ENCODE assay signal across 29 cellular contexts in the genomic region with DNA sequence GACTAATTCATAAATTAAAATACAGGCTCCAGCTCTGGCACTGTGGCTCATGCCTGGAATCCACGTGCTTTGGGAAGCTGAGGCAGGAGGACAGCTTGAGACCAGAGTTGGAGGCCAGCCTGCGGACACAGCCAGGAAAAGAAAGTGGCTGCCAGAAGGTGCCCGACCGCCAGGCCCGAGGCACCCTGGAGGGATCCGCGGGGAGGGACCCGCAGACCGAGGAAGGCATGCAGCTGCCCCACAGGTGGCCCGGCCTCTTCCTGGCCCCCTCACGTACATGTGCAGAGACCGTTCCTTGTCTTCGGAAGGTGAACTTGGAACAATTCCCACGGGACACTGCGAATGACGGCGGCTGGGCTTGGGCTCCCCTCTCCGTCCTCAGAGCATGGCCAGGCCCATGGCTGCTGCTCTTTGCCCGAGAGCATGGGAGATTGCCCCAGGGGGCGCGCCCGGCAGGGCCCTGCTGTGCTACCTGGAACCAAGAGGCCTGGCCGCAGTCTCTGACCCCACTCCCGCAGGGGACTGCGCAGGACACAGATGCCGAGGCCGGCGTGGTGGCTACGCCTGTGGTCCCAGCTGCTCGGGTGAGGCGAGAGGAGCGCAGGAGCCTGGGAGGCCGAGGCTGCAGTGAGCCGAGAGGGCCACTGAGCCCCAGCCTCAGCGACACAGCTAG.
"Had no signal": no experiment of that assay in that cellular context is flagged by ENCODE, and none has a peak within 500 bp of the region (broad histone marks: within the 10 kb centered on the region; RNA-seq: fewer than 3 reads in every experiment).

No MANE protein-coding gene starts in this region.

- H3K27ac ChIP-seq: epithelial cell of prostate, esophagus squamous epithelium, hepatocyte, pancreas, psoas muscle, uterus had no signal

- H3K4me1 ChIP-seq: esophagus squamous epithelium, pancreas, psoas muscle, uterus had no signal

- H3K4me1 Mint-ChIP-seq: activated B cell treated with CpG ODN at 0.5 μM for 24 hours; central memory CD8-positive, alpha-beta T cell; naive thymus-derived CD4-positive, alpha-beta T cell had no signal

- DNase-seq: activated B cell treated with CpG ODN at 0.5 μM for 24 hours; activated CD4-positive, alpha-beta T cell treated with anti-CD3 and anti-CD28 coated beads, Interleukin-2, amount 50 U/mL, for 4 hours; activated effector memory CD4-positive, alpha-beta T cell treated with Interleukin-2 at 50 U/mL for 16 hours; activated naive CD4-positive, alpha-beta T cell treated with Interleukin-2 at 50 U/mL for 16 hours; activated T-cell treated with anti-CD3 and anti-CD28 coated beads for 4 hours; activated T-cell treated with anti-CD3 and anti-CD28 coated beads, Interleukin-2, amount 50 U/mL, for 72 hours; anterior cingulate cortex; effector CD4-positive, alpha-beta T cell; esophagus squamous epithelium; left cardiac atrium; left ventricle myocardium superior; naive thymus-derived CD4-positive, alpha-beta T cell; nucleus accumbens; stimulated activated CD4-positive, alpha-beta T cell treated with anti-CD3 and anti-CD28 coated beads, Interleukin-2, amount 100 ng/mL, for 48 hours; substantia nigra; T-helper 2 cell; uterus had no signal

- H3K4me3 Mint-ChIP-seq: activated B cell treated with CpG ODN at 0.5 μM for 24 hours; activated naive CD8-positive, alpha-beta T cell; activated T-cell treated with anti-CD3 and anti-CD28 coated beads, Interleukin-2, amount 50 U/mL, for 72 hours; central memory CD8-positive, alpha-beta T cell; dendritic cell treated with granulocyte-macrophage colony-stimulating factor and Interleukin-4, amounts not matched to agents 40 ng/mL and 50 ng/mL, for 4 days; naive thymus-derived CD4-positive, alpha-beta T cell; stimulated activated naive CD8-positive, alpha-beta T cell treated with anti-CD3 and anti-CD28 coated beads, Interleukin-15, Interleukin-2, amounts not matched to agents 100 ng/mL and 50 ng/mL, for 24 hours; type B pancreatic cell had no signal

- H3K36me3 Mint-ChIP-seq: activated naive CD8-positive, alpha-beta T cell; naive thymus-derived CD4-positive, alpha-beta T cell; type B pancreatic cell had no signal

- H3K9me3 Mint-ChIP-seq: activated B cell treated with CpG ODN at 0.5 μM for 24 hours; activated T-cell treated with anti-CD3 and anti-CD28 coated beads, Interleukin-2, amount 50 U/mL, for 72 hours; central memory CD8-positive, alpha-beta T cell; dendritic cell treated with granulocyte-macrophage colony-stimulating factor and Interleukin-4, amounts not matched to agents 40 ng/mL and 50 ng/mL, for 4 days; stimulated activated naive CD8-positive, alpha-beta T cell treated with anti-CD3 and anti-CD28 coated beads, Interleukin-15, Interleukin-2, amounts not matched to agents 100 ng/mL and 50 ng/mL, for 24 hours; type B pancreatic cell had no signal

- H3K79me2 ChIP-seq: hepatocyte had no signal

- H3K9me3 ChIP-seq: esophagus squamous epithelium, pancreas, psoas muscle, uterus had no signal

- H3K36me3 ChIP-seq: esophagus squamous epithelium, pancreas, uterus had no signal

- H3K4me2 ChIP-seq: hepatocyte had no signal

- H3K27me3 ChIP-seq: esophagus squamous epithelium, hepatocyte, pancreas, uterus had no signal

- H2AFZ ChIP-seq: hepatocyte had no signal

- FAIRE-seq: bronchial epithelial cell, endometrium, frontal cortex, pancreas had no signal

- H3K4me3 ChIP-seq: esophagus squamous epithelium, hepatocyte, pancreas, psoas muscle, uterus had no signal

- H3K27me3 Mint-ChIP-seq: type B pancreatic cell had no signal

- ATAC-seq: activated T-cell treated with anti-CD3 and anti-CD28 coated beads, Interleukin-2, amount 50 U/mL, for 72 hours; left cardiac atrium; left ventricle myocardium superior; naive thymus-derived CD4-positive, alpha-beta T cell; pancreas; psoas muscle had no signal

- H3K27ac Mint-ChIP-seq: activated B cell treated with CpG ODN at 0.5 μM for 24 hours; activated naive CD8-positive, alpha-beta T cell; activated T-cell treated with anti-CD3 and anti-CD28 coated beads, Interleukin-2, amount 50 U/mL, for 72 hours; dendritic cell treated with granulocyte-macrophage colony-stimulating factor and Interleukin-4, amounts not matched to agents 40 ng/mL and 50 ng/mL, for 4 days; stimulated activated naive CD8-positive, alpha-beta T cell treated with anti-CD3 and anti-CD28 coated beads, Interleukin-15, Interleukin-2, amounts not matched to agents 100 ng/mL and 50 ng/mL, for 24 hours had no signal
